1 cellular context compared by ENCODE assay signal in genomic region chr9:135499326-135500070, GRCh38.
TF ChIP-seq lines count a peak whose summit lies in the region.

No MANE protein-coding gene starts in this region.

TF ChIP-seq in K562, 482 proteins besides CTCF, POLR2A, EP300 and RAD21 (continues in another document):
- no peak for TF ChIP-seq BACH1 (tag; IDR thresholded peaks at IDR 0.05)
- TF ChIP-seq IFI16 (CRISPR knock-in tag; IDR thresholded peaks at IDR 0.05), result no peak
- TF ChIP-seq PML (IDR thresholded peaks at IDR 0.05; ENCODE audit: low read length), result no peak
- TF ChIP-seq, protein P1, sequence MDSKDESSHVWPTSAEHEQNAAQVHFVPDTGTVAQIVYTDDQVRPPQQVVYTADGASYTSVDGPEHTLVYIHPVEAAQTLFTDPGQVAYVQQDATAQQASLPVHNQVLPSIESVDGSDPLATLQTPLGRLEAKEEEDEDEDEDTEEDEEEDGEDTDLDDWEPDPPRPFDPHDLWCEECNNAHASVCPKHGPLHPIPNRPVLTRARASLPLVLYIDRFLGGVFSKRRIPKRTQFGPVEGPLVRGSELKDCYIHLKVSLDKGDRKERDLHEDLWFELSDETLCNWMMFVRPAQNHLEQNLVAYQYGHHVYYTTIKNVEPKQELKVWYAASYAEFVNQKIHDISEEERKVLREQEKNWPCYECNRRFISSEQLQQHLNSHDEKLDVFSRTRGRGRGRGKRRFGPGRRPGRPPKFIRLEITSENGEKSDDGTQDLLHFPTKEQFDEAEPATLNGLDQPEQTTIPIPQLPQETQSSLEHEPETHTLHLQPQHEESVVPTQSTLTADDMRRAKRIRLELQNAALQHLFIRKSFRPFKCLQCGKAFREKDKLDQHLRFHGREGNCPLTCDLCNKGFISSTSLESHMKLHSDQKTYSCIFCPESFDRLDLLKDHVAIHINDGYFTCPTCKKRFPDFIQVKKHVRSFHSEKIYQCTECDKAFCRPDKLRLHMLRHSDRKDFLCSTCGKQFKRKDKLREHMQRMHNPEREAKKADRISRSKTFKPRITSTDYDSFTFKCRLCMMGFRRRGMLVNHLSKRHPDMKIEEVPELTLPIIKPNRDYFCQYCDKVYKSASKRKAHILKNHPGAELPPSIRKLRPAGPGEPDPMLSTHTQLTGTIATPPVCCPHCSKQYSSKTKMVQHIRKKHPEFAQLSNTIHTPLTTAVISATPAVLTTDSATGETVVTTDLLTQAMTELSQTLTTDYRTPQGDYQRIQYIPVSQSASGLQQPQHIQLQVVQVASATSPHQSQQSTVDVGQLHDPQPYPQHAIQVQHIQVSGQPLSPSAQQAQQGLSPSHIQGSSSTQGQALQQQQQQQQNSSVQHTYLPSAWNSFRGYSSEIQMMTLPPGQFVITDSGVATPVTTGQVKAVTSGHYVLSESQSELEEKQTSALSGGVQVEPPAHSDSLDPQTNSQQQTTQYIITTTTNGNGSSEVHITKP (IDR thresholded peaks at IDR 0.05; ENCODE audit: partially characterized antibody), result no peak
- TF ChIP-seq POLR2G (IDR thresholded peaks at IDR 0.05; ENCODE audit: low read depth, low read length), result peak; percentile 52
- no peak for TF ChIP-seq HMG20B (CRISPR knock-in tag; IDR thresholded peaks at IDR 0.05)
- no peak for TF ChIP-seq ZKSCAN1 (IDR thresholded peaks at IDR 0.05; ENCODE audit: low read depth, low read length)
- TF ChIP-seq HNRNPLL (IDR thresholded peaks at IDR 0.05; ENCODE audit: low read depth, low read length, poor library complexity, severe bottlenecking), result no peak
- no peak for TF ChIP-seq CREB1 (IDR thresholded peaks at IDR 0.05)
- no peak for TF ChIP-seq CREB1 (CRISPR knock-in tag; IDR thresholded peaks at IDR 0.05)
- no peak for TF ChIP-seq ZNF134 (CRISPR knock-in tag; conservative IDR thresholded peaks at IDR 0.05)
- TF ChIP-seq YY1 (IDR thresholded peaks at IDR 0.05; ENCODE audit: borderline replicate concordance in 1 of 3, control insufficient read depth in 1 of 3, extremely low read depth in 1 of 3, insufficient read depth in 3 of 3, insufficient read length in 1 of 3, insufficient replicate concordance in 2 of 3, low read depth in 1 of 3, low read length in 2 of 3), result peak; percentile 53 to 87 (median 79)
- peak; percentile 61 for TF ChIP-seq CXXC5 (CRISPR knock-in tag; IDR thresholded peaks at IDR 0.05)
- TF ChIP-seq, protein P2, sequence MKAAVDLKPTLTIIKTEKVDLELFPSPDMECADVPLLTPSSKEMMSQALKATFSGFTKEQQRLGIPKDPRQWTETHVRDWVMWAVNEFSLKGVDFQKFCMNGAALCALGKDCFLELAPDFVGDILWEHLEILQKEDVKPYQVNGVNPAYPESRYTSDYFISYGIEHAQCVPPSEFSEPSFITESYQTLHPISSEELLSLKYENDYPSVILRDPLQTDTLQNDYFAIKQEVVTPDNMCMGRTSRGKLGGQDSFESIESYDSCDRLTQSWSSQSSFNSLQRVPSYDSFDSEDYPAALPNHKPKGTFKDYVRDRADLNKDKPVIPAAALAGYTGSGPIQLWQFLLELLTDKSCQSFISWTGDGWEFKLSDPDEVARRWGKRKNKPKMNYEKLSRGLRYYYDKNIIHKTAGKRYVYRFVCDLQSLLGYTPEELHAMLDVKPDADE (conservative IDR thresholded peaks at IDR 0.05; ENCODE audit: control insufficient read depth, low read depth, low read length), result peak; percentile 76
- TF ChIP-seq, protein P3, sequence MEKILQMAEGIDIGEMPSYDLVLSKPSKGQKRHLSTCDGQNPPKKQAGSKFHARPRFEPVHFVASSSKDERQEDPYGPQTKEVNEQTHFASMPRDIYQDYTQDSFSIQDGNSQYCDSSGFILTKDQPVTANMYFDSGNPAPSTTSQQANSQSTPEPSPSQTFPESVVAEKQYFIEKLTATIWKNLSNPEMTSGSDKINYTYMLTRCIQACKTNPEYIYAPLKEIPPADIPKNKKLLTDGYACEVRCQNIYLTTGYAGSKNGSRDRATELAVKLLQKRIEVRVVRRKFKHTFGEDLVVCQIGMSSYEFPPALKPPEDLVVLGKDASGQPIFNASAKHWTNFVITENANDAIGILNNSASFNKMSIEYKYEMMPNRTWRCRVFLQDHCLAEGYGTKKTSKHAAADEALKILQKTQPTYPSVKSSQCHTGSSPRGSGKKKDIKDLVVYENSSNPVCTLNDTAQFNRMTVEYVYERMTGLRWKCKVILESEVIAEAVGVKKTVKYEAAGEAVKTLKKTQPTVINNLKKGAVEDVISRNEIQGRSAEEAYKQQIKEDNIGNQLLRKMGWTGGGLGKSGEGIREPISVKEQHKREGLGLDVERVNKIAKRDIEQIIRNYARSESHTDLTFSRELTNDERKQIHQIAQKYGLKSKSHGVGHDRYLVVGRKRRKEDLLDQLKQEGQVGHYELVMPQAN (IDR thresholded peaks at IDR 0.05; ENCODE audit: borderline replicate concordance), result peak; percentile 96
- peak; percentile 88 to 95 for TF ChIP-seq MNT (conservative IDR thresholded peaks at IDR 0.05)
- TF ChIP-seq ZHX1 (conservative IDR thresholded peaks at IDR 0.05; ENCODE audit: low read length), result no peak
- peak in 1 of 2 experiments; percentile 68; a peak in 2 of 4 replicates for TF ChIP-seq MAZ (CRISPR knock-in tag; conservative IDR thresholded peaks at IDR 0.05 in 1 of 2, IDR thresholded peaks at IDR 0.05 in 1 of 2)
- peak; percentile 99 for TF ChIP-seq USF2 (CRISPR knock-in tag; IDR thresholded peaks at IDR 0.05)
- peak; percentile 15 for TF ChIP-seq KDM5B (IDR thresholded peaks at IDR 0.05; ENCODE audit: insufficient replicate concordance, low read depth, low read length)
- TF ChIP-seq, protein P4, sequence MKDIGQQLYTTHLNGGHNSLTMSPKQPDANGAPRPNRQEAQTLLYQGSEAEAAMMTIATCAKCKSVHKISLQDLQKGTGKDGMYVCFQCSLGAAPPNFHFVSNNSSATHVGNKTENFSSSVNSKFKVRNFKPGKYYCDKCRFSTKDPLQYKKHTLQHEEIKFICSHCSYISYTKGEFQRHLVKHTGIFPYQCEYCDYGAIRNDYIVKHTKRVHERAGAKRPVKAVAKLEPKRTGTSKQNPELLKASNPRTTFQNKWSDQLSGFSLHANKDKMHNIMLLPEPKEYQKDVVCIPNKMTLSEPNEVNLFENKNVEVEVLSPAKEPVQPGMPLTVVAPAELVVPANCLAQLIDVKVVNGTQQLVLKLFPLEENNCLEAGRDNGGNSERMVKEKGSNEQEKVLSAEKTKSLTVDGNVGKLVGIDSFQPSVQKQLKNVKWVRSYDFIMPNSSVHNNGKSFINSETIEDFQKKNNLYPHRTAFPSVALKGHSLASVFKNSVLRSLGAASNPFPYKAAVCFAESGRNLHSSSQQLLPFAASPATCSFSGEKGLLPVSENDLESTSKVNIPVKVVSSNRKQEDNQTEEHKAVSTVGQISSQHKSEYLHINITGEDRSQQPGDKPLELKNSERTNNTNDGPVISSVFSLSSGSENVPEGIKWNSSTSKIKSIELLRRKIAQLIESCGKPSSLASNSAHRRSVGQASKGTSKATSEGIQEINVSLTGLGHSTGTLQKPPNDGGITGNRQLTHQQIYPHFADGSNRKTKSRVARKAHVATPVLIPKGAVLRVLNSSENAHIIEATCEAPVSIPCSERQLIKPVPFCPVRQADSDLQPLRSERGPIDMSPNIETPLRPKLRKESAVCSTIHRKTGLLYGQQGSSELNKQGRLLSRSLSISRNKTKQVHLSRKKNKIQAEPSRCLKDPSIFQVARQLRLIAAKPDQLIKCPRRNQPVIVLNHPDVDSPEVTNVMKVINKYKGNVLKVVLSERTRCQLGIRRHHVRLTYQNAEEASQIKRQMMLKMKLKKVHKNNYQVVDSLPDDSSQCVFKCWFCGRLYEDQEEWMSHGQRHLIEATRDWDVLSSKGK (CRISPR knock-in tag; IDR thresholded peaks at IDR 0.05), result no peak
- peak; percentile 99 for TF ChIP-seq RAD51 (IDR thresholded peaks at IDR 0.05; ENCODE audit: borderline replicate concordance, low read depth)
- 0 out of 2 replicates have a peak, but pooled peaks have one; percentile 49 for TF ChIP-seq GABPB1 (CRISPR knock-in tag; IDR thresholded peaks at IDR 0.05)
- no peak for TF ChIP-seq HLTF (IDR thresholded peaks at IDR 0.05)
- TF ChIP-seq ZNF780A (CRISPR knock-in tag; IDR thresholded peaks at IDR 0.05), result no peak
- TF ChIP-seq ZNF511 (CRISPR knock-in tag; IDR thresholded peaks at IDR 0.05), result peak; percentile 26; the same call in 1 of the 2 replicates
- TF ChIP-seq HCFC1 (IDR thresholded peaks at IDR 0.05; ENCODE audit: low read depth, low read length), result peak; percentile 72
- no peak for TF ChIP-seq ZNF57 (CRISPR knock-in tag; IDR thresholded peaks at IDR 0.05)
- peak; percentile 69; the same call in 1 of the 2 replicates for TF ChIP-seq MITF (IDR thresholded peaks at IDR 0.05)
- TF ChIP-seq RFX1 (IDR thresholded peaks at IDR 0.05), result peak; percentile 97
- TF ChIP-seq, protein P5, sequence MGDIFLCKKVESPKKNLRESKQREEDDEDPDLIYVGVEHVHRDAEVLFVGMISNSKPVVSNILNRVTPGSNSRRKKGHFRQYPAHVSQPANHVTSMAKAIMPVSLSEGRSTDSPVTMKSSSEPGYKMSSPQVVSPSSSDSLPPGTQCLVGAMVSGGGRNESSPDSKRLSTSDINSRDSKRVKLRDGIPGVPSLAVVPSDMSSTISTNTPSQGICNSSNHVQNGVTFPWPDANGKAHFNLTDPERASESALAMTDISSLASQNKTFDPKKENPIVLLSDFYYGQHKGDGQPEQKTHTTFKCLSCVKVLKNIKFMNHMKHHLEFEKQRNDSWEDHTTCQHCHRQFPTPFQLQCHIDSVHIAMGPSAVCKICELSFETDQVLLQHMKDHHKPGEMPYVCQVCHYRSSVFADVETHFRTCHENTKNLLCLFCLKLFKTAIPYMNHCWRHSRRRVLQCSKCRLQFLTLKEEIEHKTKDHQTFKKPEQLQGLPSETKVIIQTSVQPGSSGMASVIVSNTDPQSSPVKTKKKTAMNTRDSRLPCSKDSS (IDR thresholded peaks at IDR 0.05; ENCODE audit: low read depth, partially characterized antibody), result no peak
- TF ChIP-seq RNF2 (IDR thresholded peaks at IDR 0.05), result peak; percentile 59
- TF ChIP-seq MTA3 (IDR thresholded peaks at IDR 0.05; ENCODE audit: borderline replicate concordance), result no peak
- peak; percentile 95 for TF ChIP-seq ZNF740 (CRISPR knock-in tag; IDR thresholded peaks at IDR 0.05)
- peak in 1 of 2 experiments; percentile 95; a peak in 2 of 4 replicates for TF ChIP-seq ZNF740 (tag; IDR thresholded peaks at IDR 0.05)
